Comparison of ENCODE assay signal across 2 cellular contexts in the genomic region with DNA sequence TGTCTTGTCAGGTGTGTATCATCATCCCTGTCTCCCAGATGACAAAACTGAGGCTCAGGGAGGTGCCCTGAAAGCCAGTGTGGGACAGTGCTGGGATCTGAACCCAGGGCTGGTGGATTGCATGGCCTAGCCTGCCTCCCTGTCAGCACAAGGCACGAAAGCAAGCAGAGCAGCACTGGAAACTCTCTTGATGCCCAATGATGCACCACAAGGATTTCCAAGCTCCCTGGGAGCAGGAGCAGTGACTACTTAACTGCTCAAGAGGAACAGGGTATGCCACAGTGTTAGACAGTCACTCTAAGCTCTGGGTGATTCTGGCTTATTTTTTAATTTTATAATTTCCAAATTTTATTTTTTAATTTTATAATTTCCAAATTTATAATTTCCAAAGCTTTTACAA.
TF ChIP-seq lines count a peak whose summit lies in the region.

No MANE protein-coding gene starts in this region.

TF ChIP-seq in IMR-90, 13 proteins besides CTCF, POLR2A, EP300 and RAD21:
- TF ChIP-seq RCOR1 (IDR thresholded peaks at IDR 0.05; ENCODE audit: insufficient replicate concordance, low read length) (no peak), CEBPB (IDR thresholded peaks at IDR 0.05; ENCODE audit: low read depth, low read length) (no peak), MXI1 (IDR thresholded peaks at IDR 0.05; ENCODE audit: borderline replicate concordance, low read depth, low read length) (no peak), ELK1 (IDR thresholded peaks at IDR 0.05; ENCODE audit: borderline replicate concordance, low read depth, low read length) (no peak)

TF ChIP-seq in H1, 55 proteins besides CTCF, POLR2A, EP300 and RAD21:
- TF ChIP-seq SIN3A (conservative IDR thresholded peaks at IDR 0.05 in 1 of 2, IDR thresholded peaks at IDR 0.05 in 1 of 2; ENCODE audit: low read depth in 1 of 2, low read length in 2 of 2) (no peak), SAP30 (IDR thresholded peaks at IDR 0.05; ENCODE audit: insufficient read depth, insufficient replicate concordance, low read length) (no peak), FOSL1 (IDR thresholded peaks at IDR 0.05; ENCODE audit: insufficient read depth, low read depth, low read length) (no peak), SIX5 (IDR thresholded peaks at IDR 0.05; ENCODE audit: low read depth, low read length) (no peak), SUZ12 (IDR thresholded peaks at IDR 0.05; ENCODE audit: low read length) (no peak), TEAD4 (IDR thresholded peaks at IDR 0.05; ENCODE audit: low read depth, low read length) (no peak), ASH2L (IDR thresholded peaks at IDR 0.05; ENCODE audit: low read length) (no peak), JUN (IDR thresholded peaks at IDR 0.05; ENCODE audit: low read depth, low read length) (no peak)
- TF ChIP-seq, protein P1, sequence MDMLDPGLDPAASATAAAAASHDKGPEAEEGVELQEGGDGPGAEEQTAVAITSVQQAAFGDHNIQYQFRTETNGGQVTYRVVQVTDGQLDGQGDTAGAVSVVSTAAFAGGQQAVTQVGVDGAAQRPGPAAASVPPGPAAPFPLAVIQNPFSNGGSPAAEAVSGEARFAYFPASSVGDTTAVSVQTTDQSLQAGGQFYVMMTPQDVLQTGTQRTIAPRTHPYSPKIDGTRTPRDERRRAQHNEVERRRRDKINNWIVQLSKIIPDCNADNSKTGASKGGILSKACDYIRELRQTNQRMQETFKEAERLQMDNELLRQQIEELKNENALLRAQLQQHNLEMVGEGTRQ (IDR thresholded peaks at IDR 0.05; ENCODE audit: low read length), result no peak
